In the genomic region with DNA sequence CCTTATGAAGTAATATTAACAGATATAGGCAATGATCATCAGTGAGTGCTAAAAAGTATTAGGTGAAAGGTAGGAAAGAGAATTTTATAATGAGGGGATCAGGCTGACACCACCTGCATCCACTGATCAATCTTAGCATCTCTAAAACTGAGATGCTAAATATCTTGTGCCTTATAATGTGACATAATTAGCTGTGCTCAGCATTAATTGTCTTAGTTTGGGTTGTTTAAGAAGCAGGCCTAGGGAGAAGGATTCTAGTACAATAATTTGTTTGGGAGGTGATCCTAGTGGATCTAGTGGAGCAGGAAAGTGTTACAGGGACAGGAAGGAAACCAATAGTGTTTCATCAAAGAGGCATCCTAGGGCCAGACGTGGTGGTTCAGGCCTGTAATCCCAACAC, we compare ENCODE assay signal across 21 cellular contexts. TPM values are rescaled to one million over a fixed set of nuclear protein-coding genes. Genes with fewer than 3 reads are reported as not detected.
DNase-seq lines count a peak whose midpoint lies in the region; ATAC-seq, FAIRE-seq and TF ChIP-seq lines count a peak whose summit lies in the region.
"Had no signal": no experiment of that assay in that cellular context is flagged by ENCODE, and none has a peak within 500 bp of the region (broad histone marks: within the 10 kb centered on the region; RNA-seq: fewer than 3 reads in every experiment).

No MANE protein-coding gene starts in this region.

- WGBS in HepG2 (ENCODE audit: low lambda C conversion rate): 53% methylated on average over 1 of the region's 1 CpG
- WGBS in right lobe of liver (ENCODE audit: insufficient coverage, low coverage, low lambda C conversion rate, missing lambda C conversion rate): 71% methylated on average over 1 of the region's 1 CpG
- 67% methylated on average over 1 of the region's 1 CpG for WGBS in smooth muscle cell (ENCODE audit: low lambda C conversion rate)
- WGBS in esophagus muscularis mucosa: 100% methylated on average over 1 of the region's 1 CpG

- TF ChIP-seq POLR2A in HepG2 (IDR thresholded peaks at IDR 0.05; ENCODE audit: insufficient read depth in 1 of 2, low read depth in 2 of 2, low read length in 2 of 2): no peak
- no peak for TF ChIP-seq POLR2A in right lobe of liver (IDR thresholded peaks at IDR 0.05)
- no peak for TF ChIP-seq POLR2A in esophagus muscularis mucosa (IDR thresholded peaks at IDR 0.05; ENCODE audit: low read depth)

- in situ Hi-C loops in HepG2 (cut with HindIII; ENCODE audit: extremely low pct_ligation_motif_present, low pct_unique_long_range_greater_than_20kb): no loop called here

- H2AFZ ChIP-seq in HepG2 (ENCODE audit: low read length) (no peak overlapping the region), smooth muscle cell (ENCODE audit: low read depth) (no peak overlapping the region)
- H2AFZ ChIP-seq: GM23338 had no signal

- DNase-seq in HepG2 (ENCODE audit: low spot score) (no peak), right lobe of liver (no peak), chondrocyte (ENCODE audit: low spot score) (no peak), smooth muscle cell (lab: John Stamatoyannopoulos, UW; ENCODE audit: unreplicated experiment) (no peak), osteocyte (ENCODE audit: extremely low spot score, unreplicated experiment) (no peak), esophagus muscularis mucosa (ENCODE audit: extremely low spot score) (no peak)
- DNase-seq: ACHN; C1 segment of cervical spinal cord; Calu3; CD4-positive, alpha-beta memory T cell; COR-L47; DMS53; DMS79 treated with DMSO at 0.1 percent for 48 hours; GF-D8; H9 had no signal

- BruUV-seq in HepG2 (replicated peaks; lab: Mats Ljungman, UMichigan): no TSS peak

- TF ChIP-seq EP300 in HepG2 (IDR thresholded peaks at IDR 0.05; ENCODE audit: low read depth in 2 of 2, low read length in 2 of 2) (no peak), HepG2 (CRISPR knock-in tag; IDR thresholded peaks at IDR 0.05; ENCODE audit: borderline replicate concordance) (no peak), esophagus muscularis mucosa (IDR thresholded peaks at IDR 0.05) (no peak)

- H3K27ac Mint-ChIP-seq in chondrocyte (ENCODE audit: unreplicated experiment) (peak overlapping the region; percentile 41), osteocyte (ENCODE audit: unreplicated experiment) (no peak overlapping the region)
- H3K27ac Mint-ChIP-seq: GM23338, H9 had no signal

- TF ChIP-seq CTCF in HepG2 (CRISPR knock-in tag; IDR thresholded peaks at IDR 0.05): no peak
- TF ChIP-seq CTCF in right lobe of liver (IDR thresholded peaks at IDR 0.05): no peak
- no peak for TF ChIP-seq CTCF in chondrocyte (IDR thresholded peaks at IDR 0.05)
- TF ChIP-seq CTCF in smooth muscle cell (IDR thresholded peaks at IDR 0.05; ENCODE audit: borderline replicate concordance, insufficient read depth, poor library complexity, severe bottlenecking): no peak
- TF ChIP-seq CTCF in osteocyte (IDR thresholded peaks at IDR 0.05): no peak
- no peak for TF ChIP-seq CTCF in esophagus muscularis mucosa (IDR thresholded peaks at IDR 0.05)

- H3K9me3 ChIP-seq in HepG2 (ENCODE audit: low read length): no peaks in the 10 kb centered on the region
- no peaks in the 10 kb centered on the region for H3K9me3 ChIP-seq in right lobe of liver
- no peaks in the 10 kb centered on the region for H3K9me3 ChIP-seq in smooth muscle cell (replicated peaks; ENCODE audit: low read depth)
- H3K9me3 ChIP-seq in esophagus muscularis mucosa: no peaks in the 10 kb centered on the region

- no peak overlapping the region for H3K4me3 ChIP-seq in HepG2 (replicated peaks in 1 of 3; ENCODE audit: insufficient read depth in 1 of 3, low read depth in 2 of 3, low read length in 3 of 3)
- H3K4me3 ChIP-seq in right lobe of liver: no peak overlapping the region
- no peak overlapping the region for H3K4me3 ChIP-seq in smooth muscle cell
- H3K4me3 ChIP-seq in esophagus muscularis mucosa: no peak overlapping the region
- H3K4me3 ChIP-seq: GM23338 had no signal

- H3K36me3 ChIP-seq in HepG2 (replicated peaks in 1 of 2; ENCODE audit: control insufficient read depth in 1 of 2, insufficient read depth in 2 of 2, low read length in 2 of 2) (no peaks in the 10 kb centered on the region), right lobe of liver (no peaks in the 10 kb centered on the region), smooth muscle cell (ENCODE audit: low read depth) (no peaks in the 10 kb centered on the region), esophagus muscularis mucosa (no peaks in the 10 kb centered on the region)

- POLR2A ChIA-PET in HepG2 (lab: Yijun Ruan, JAX): no interaction called here

- H3K79me2 ChIP-seq in HepG2 (ENCODE audit: insufficient read depth, low read length): no peaks in the 10 kb centered on the region
- no peaks in the 10 kb centered on the region for H3K79me2 ChIP-seq in smooth muscle cell (ENCODE audit: low read depth)

- H4K20me1 ChIP-seq in HepG2 (ENCODE audit: insufficient read depth, low read length): no peaks in the 10 kb centered on the region
- no peaks in the 10 kb centered on the region for H4K20me1 ChIP-seq in smooth muscle cell (ENCODE audit: low read depth)

- no peak for TF ChIP-seq RAD21 in HepG2 (CRISPR knock-in tag; IDR thresholded peaks at IDR 0.05)

- H3K4me1 Mint-ChIP-seq in chondrocyte (ENCODE audit: low read depth): peaks cover 34% of the 10 kb centered on the region
- H3K4me1 Mint-ChIP-seq in osteocyte (ENCODE audit: unreplicated experiment): peaks cover 21% of the 10 kb centered on the region
- H3K4me1 Mint-ChIP-seq: CD4-positive, alpha-beta memory T cell had no signal

- H3K27ac ChIP-seq in HepG2 (ENCODE audit: extremely low read length, insufficient read depth, low read length) (no peak overlapping the region), right lobe of liver (no peak overlapping the region), smooth muscle cell (ENCODE audit: low read depth) (peak overlapping the region; percentile 87), esophagus muscularis mucosa (replicated peaks in 1 of 4) (no peak overlapping the region)
- H3K27ac ChIP-seq: 22Rv1 had no signal

- H3K36me3 Mint-ChIP-seq in chondrocyte (ENCODE audit: low read depth): no peaks in the 10 kb centered on the region
- H3K36me3 Mint-ChIP-seq in osteocyte (ENCODE audit: unreplicated experiment): no peaks in the 10 kb centered on the region
- H3K36me3 Mint-ChIP-seq: CD4-positive, alpha-beta memory T cell had no signal

- no peak overlapping the region for H3K4me2 ChIP-seq in HepG2 (ENCODE audit: low read depth, low read length)
- H3K4me2 ChIP-seq in smooth muscle cell: no peak overlapping the region
- H3K4me2 ChIP-seq: GM23338 had no signal

- H3K4me1 ChIP-seq in HepG2 (ENCODE audit: insufficient read depth, low read length): peaks cover 25% of the 10 kb centered on the region
- peaks cover 0 to 10% (median 4%) of the 10 kb centered on the region in 4 donors for H3K4me1 ChIP-seq in right lobe of liver
- no peaks in the 10 kb centered on the region for H3K4me1 ChIP-seq in smooth muscle cell (ENCODE audit: low read depth)
- peaks cover 10 to 20% (median 16%) of the 10 kb centered on the region in 4 donors for H3K4me1 ChIP-seq in esophagus muscularis mucosa

- intact Hi-C loops in HepG2 (cut with micrococcal nuclease; ENCODE audit: unreplicated experiment) (no loop called here), right lobe of liver (cut with DNase I) (no loop called here), esophagus muscularis mucosa (cut with DNase I) (no loop called here)

- ATAC-seq in HepG2 (no peak), right lobe of liver (no peak), HG03025 (IDR thresholded peaks at IDR 0.05; ENCODE audit: low FRiP score, unreplicated experiment) (no peak)
- ATAC-seq: GM23338, HCT116 had no signal

- FAIRE-seq in HepG2 (lab: Jason Lieb, UNC): no peak
- FAIRE-seq: A204.1, GM12891 had no signal

- no peaks in the 10 kb centered on the region for H3K27me3 Mint-ChIP-seq in chondrocyte (ENCODE audit: low read depth)
- H3K27me3 Mint-ChIP-seq in osteocyte (ENCODE audit: unreplicated experiment): peaks cover 9% of the 10 kb centered on the region

- H3K4me3 Mint-ChIP-seq in chondrocyte (ENCODE audit: unreplicated experiment) (no peak overlapping the region), osteocyte (ENCODE audit: unreplicated experiment) (no peak overlapping the region)
- H3K4me3 Mint-ChIP-seq: CD4-positive, alpha-beta memory T cell; GM23338; H9 had no signal

- H3K9ac ChIP-seq in HepG2 (ENCODE audit: insufficient read depth, low read depth, low read length) (no peak overlapping the region), smooth muscle cell (ENCODE audit: low read depth) (no peak overlapping the region)

- CTCF ChIA-PET in HepG2 (lab: Yijun Ruan, JAX; ENCODE audit: low intra/inter-chr PET ratio, low total read pairs): no interaction called here

- H3F3A ChIP-seq in smooth muscle cell (ENCODE audit: low read depth): peaks cover 29% of the 10 kb centered on the region

- no peaks in the 10 kb centered on the region; a peak in 1 of 5 replicates for H3K27me3 ChIP-seq in HepG2 (ENCODE audit: control insufficient read depth in 1 of 2, insufficient read depth in 2 of 2, low read length in 2 of 2)
- H3K27me3 ChIP-seq in right lobe of liver: no peaks in the 10 kb centered on the region
- H3K27me3 ChIP-seq in smooth muscle cell (ENCODE audit: low read depth): no peaks in the 10 kb centered on the region
- no peaks in the 10 kb centered on the region for H3K27me3 ChIP-seq in esophagus muscularis mucosa

- H3K9me3 Mint-ChIP-seq in chondrocyte (ENCODE audit: low read depth): peaks cover 14% of the 10 kb centered on the region
- peaks cover 10% of the 10 kb centered on the region for H3K9me3 Mint-ChIP-seq in osteocyte (ENCODE audit: unreplicated experiment)

RNA-seq across cellular contexts. Expression of a gene that starts 22.2 kb away (rescaled TPM):
- 126 and 170 TPM in 2 replicates for total RNA-seq in HepG2 (2016; rRNA removed; fragmentation: Illumina TruSeq; extraction: Trizol)
- total RNA-seq in HepG2 (2016; cell fraction: cytosol; rRNA removed; fragmentation: Illumina TruSeq; extraction: Trizol; ENCODE audit: low read depth): 73.6 and 81.4 TPM in 2 replicates
- 127 and 163 TPM in 2 replicates for total RNA-seq in HepG2 (2016; cell fraction: insoluble cytoplasmic fraction; rRNA removed; fragmentation: Illumina TruSeq; extraction: Trizol)
- total RNA-seq in HepG2 (2016; cell fraction: membrane; rRNA removed; fragmentation: Illumina TruSeq; extraction: Trizol): 33.8 and 41.6 TPM in 2 replicates
- 77.5 and 82.3 TPM in 2 replicates for total RNA-seq in HepG2 (2016; cell fraction: nucleus; rRNA removed; fragmentation: Illumina TruSeq; extraction: Trizol)
- 71.9 and 105 TPM in 2 replicates for polyA plus RNA-seq in HepG2 (2011; rRNA removed)
- polyA plus RNA-seq in HepG2 (2011; cell fraction: cytosol; rRNA removed): 84.4 and 86.8 TPM in 2 replicates
- 50.7 and 63.9 TPM in 2 replicates for polyA plus RNA-seq in HepG2 (2011; cell fraction: nucleus; rRNA removed)
- polyA plus RNA-seq in HepG2 (2012): 64.1 and 73.2 TPM in 2 replicates
- 4.8 and 5.5 TPM in 2 replicates for polyA plus RNA-seq in HepG2 (2016; cell fraction: cytosol; fragmentation: Illumina TruSeq; extraction: Trizol; ENCODE audit: low read depth)
- 147 and 149 TPM in 2 replicates for polyA plus RNA-seq in HepG2 (2016; cell fraction: insoluble cytoplasmic fraction; fragmentation: Illumina TruSeq; extraction: Trizol; ENCODE audit: low read depth)
- 9.3 and 13.3 TPM in 2 replicates for polyA plus RNA-seq in HepG2 (2016; cell fraction: membrane; fragmentation: Illumina TruSeq; extraction: Trizol; ENCODE audit: low read depth)
- polyA plus RNA-seq in HepG2 (2016; cell fraction: nucleus; fragmentation: Illumina TruSeq; extraction: Trizol; ENCODE audit: insufficient read depth, low read depth): 67.7 and 74.4 TPM in 2 replicates
- polyA minus RNA-seq in HepG2 (2011; rRNA and poly(A)+ RNA removed; ENCODE audit: low replicate concordance): 32.2 and 93.6 TPM in 2 replicates
- 53.5 and 55.5 TPM in 2 replicates for polyA minus RNA-seq in HepG2 (2011; cell fraction: cytosol; rRNA and poly(A)+ RNA removed)
- 75.1 and 79.7 TPM in 2 replicates for polyA minus RNA-seq in HepG2 (2011; cell fraction: nucleus; rRNA and poly(A)+ RNA removed)
- 1 to 10 TPM; 3.7 to 7.6 (median 6.8) TPM for total RNA-seq in right lobe of liver
- 104 to 155 TPM (median 105 TPM) in 3 replicates for total RNA-seq in chondrocyte
- total RNA-seq in smooth muscle cell: 188 and 206 TPM in 2 replicates
- polyA plus RNA-seq in smooth muscle cell: 141 and 198 TPM in 2 replicates
- 79.5 and 82.6 TPM in 2 replicates for total RNA-seq in osteocyte
- total RNA-seq in esophagus muscularis mucosa: 10 to 100 TPM; 11.6 to 24.4 (median 18.1) TPM
